In the genomic region with DNA sequence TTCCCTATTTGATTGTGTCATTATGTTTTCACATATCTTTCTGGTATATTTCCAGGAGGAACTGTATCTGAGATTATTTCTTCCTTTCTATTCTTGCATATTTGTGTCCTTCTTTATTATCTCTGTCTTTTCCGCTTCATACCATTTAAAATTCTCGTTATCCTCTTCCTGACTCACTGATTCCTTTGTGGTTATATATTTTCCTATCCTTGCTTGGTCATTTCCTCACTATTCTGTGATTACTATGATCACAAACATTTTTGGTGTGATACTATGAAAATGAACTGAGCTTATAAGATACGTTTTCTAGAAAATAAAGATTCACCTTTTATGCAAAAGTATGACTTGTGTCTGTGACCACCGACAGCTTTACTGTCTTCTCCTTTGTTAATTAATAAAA, we compare ENCODE assay signal across 1 cellular context.
TF ChIP-seq lines count a peak whose summit lies in the region.

No MANE protein-coding gene starts in this region.

TF ChIP-seq in HepG2, 621 proteins besides CTCF, POLR2A, EP300 and RAD21:
- TF ChIP-seq HOXA9 (CRISPR knock-in tag; IDR thresholded peaks at IDR 0.05; ENCODE audit: borderline replicate concordance): no peak
- TF ChIP-seq KDM1A (CRISPR knock-in tag; IDR thresholded peaks at IDR 0.05): no peak
- no peak for TF ChIP-seq PPARG (CRISPR knock-in tag; conservative IDR thresholded peaks at IDR 0.05)
- TF ChIP-seq SPEN (CRISPR knock-in tag; IDR thresholded peaks at IDR 0.05; ENCODE audit: low read depth): no peak
- no peak for TF ChIP-seq GZF1 (CRISPR knock-in tag; IDR thresholded peaks at IDR 0.05)
- no peak for TF ChIP-seq ZNF678 (CRISPR knock-in tag; IDR thresholded peaks at IDR 0.05)
- no peak for TF ChIP-seq PCBP1 (IDR thresholded peaks at IDR 0.05; ENCODE audit: borderline replicate concordance, low read depth, low read length)
